8 cellular contexts compared by ENCODE assay signal in genomic region chr1:32817159-32817814, GRCh38. TPM values are rescaled to one million over a fixed set of nuclear protein-coding genes. Genes with fewer than 3 reads are reported as not detected.
DNase-seq lines count a peak whose midpoint lies in the region; ATAC-seq and TF ChIP-seq lines count a peak whose summit lies in the region.

Gene S100PBP (plus strand): TSS chr1:32817653. CDS start chr1:32826100, 8,447 bp downstream.
Gene YARS1 (minus strand): TSS chr1:32817358. CDS start chr1:32817244, 114 bp downstream.

- H2BK120ac ChIP-seq in IMR-90 (ENCODE audit: low read depth, low read length) = peak within 1 kb of the TSS; percentile 77

- peaks cover 23 to 77% of the 10 kb centered on the region in 2 experiments for H3K79me1 ChIP-seq in IMR-90 (ENCODE audit: low read depth in 1 of 2, low read length in 2 of 2)

- TF ChIP-seq POLR2A in IMR-90 (IDR thresholded peaks at IDR 0.05; ENCODE audit: low read depth, low read length) = peak; percentile 80

- peak within 1 kb of the TSS; percentile 79 to 98 for H4K8ac ChIP-seq in IMR-90 (ENCODE audit: low read depth in 2 of 2, low read length in 2 of 2)

- in situ Hi-C loops in IMR-90 (cut with MboI; ENCODE audit: low sequenced_read_pairs) = no loop called here

- peak within 1 kb of the TSS; percentile 92 for H2BK5ac ChIP-seq in IMR-90 (ENCODE audit: low read depth, low read length, poor library complexity, severe bottlenecking)

- H2AK5ac ChIP-seq in IMR-90 (ENCODE audit: low read depth, low read length) = peak within 1 kb of the TSS; percentile 87

- POLR2A ChIA-PET in IMR-90 (lab: Charles Lee; ENCODE audit: unreplicated experiment) = no interaction called here

- peak within 1 kb of the TSS; percentile 96 for H3K56ac ChIP-seq in IMR-90 (ENCODE audit: extremely low read depth, insufficient read depth, low read length)

- peak within 1 kb of the TSS; percentile 100 for H3K4me2 ChIP-seq in IMR-90 (ENCODE audit: low read depth, low read length)

- 3% methylated on average over 16 of the region's 55 CpGs; no CpG with 5 or more reads in 1 of the 2 experiments for WGBS in IMR-90 (ENCODE audit: extremely low coverage in 2 of 2, insufficient read length in 1 of 2), 2 experiments

- intact Hi-C loops in IMR-90 (cut with micrococcal nuclease) = no loop called here

- H3K4me1 ChIP-seq in IMR-90 (ENCODE audit: control insufficient read depth, insufficient read depth, low read length) (peaks cover 6% of the 10 kb centered on the region), mononuclear cell (ENCODE audit: insufficient read depth, low read length) (peaks cover 57% of the 10 kb centered on the region)

- peak within 1 kb of the TSS; percentile 92 for H2AFZ ChIP-seq in IMR-90 (replicated peaks; ENCODE audit: low read length, poor library complexity)

- CTCF ChIA-PET in IMR-90 (lab: Yijun Ruan, JAX) = no interaction called here

- peak within 1 kb of the TSS; percentile 46 for H2BK20ac ChIP-seq in IMR-90 (ENCODE audit: low read depth, low read length)

- peak within 1 kb of the TSS; percentile 95 for H3K27ac ChIP-seq in IMR-90 (ENCODE audit: insufficient read depth, low read length)

- TF ChIP-seq RAD21 in IMR-90 (IDR thresholded peaks at IDR 0.05; ENCODE audit: low read length) = no peak

- H3K4me3 ChIP-seq in IMR-90 (ENCODE audit: insufficient read depth, low read depth, low read length) (peak within 1 kb of the TSS; percentile 88), mononuclear cell (ENCODE audit: low read length) (peak within 1 kb of the TSS; percentile 83)

- H2BK15ac ChIP-seq in IMR-90 (ENCODE audit: low read depth, low read length) = peak within 1 kb of the TSS; percentile 51; the same call in 2 of the 3 replicates

- dilution Hi-C loops in IMR-90 (cut with HindIII; ENCODE audit: low sequenced_read_pairs, unreplicated experiment) = no loop called here

- peak within 1 kb of the TSS; percentile 98 for H3K14ac ChIP-seq in IMR-90 (replicated peaks; ENCODE audit: low read depth, low read length)

- no peaks in the 10 kb centered on the region; the same call in none of the 2 replicates for H3K36me3 ChIP-seq in IMR-90 (ENCODE audit: control insufficient read depth, insufficient read depth, low read length)

- peak within 1 kb of the TSS; percentile 88 for H4K5ac ChIP-seq in IMR-90 (ENCODE audit: low read depth, low read length)

- peak within 1 kb of the TSS; percentile 93 for H3K4ac ChIP-seq in IMR-90 (ENCODE audit: low read depth, low read length)

- no TSS peak for BruUV-seq in IMR-90 (replicated peaks; lab: Mats Ljungman, UMichigan)

- peak within 1 kb of the TSS; percentile 98 for H3K9ac ChIP-seq in IMR-90 (ENCODE audit: low read depth, low read length)

- H3K27me3 ChIP-seq in IMR-90 (ENCODE audit: control insufficient read depth, insufficient read depth, low read length) = no peaks in the 10 kb centered on the region
- H3K27me3 ChIP-seq in mononuclear cell (ENCODE audit: insufficient read depth, low read length) = no peaks in the 10 kb centered on the region

- peak within 1 kb of the TSS; percentile 100 for H2AK9ac ChIP-seq in IMR-90 (replicated peaks; ENCODE audit: low read depth, low read length, poor library complexity)

- no peak for TF ChIP-seq CTCF in IMR-90 (conservative IDR thresholded peaks at IDR 0.05; ENCODE audit: low read depth, low read length)

- peaks cover 27% of the 10 kb centered on the region for H4K20me1 ChIP-seq in IMR-90 (ENCODE audit: insufficient read depth, low read length)

- DNase-seq in DMS 273 (lab: John Stamatoyannopoulos, UW; ENCODE audit: unreplicated experiment) (peak; percentile 99), IMR-90 (peak; percentile 97), OCI-M1 (lab: John Stamatoyannopoulos, UW) (peak; percentile 99), activated T-cell treated with anti-CD3 and anti-CD28 coated beads for 24 hours (ENCODE audit: low read depth) (peak; percentile 100), epidermal melanocyte (ENCODE audit: insufficient read length, low spot score) (peak; percentile 90)
- peak; percentile 99 to 100 for DNase-seq in stimulated activated CD8-positive, alpha-beta memory T cell treated with anti-CD3 and anti-CD28 coated beads, Interleukin-4, amount 100 ng/mL, for 1 hour (ENCODE audit: low read depth in 2 of 2, low spot score in 1 of 2)

- H3K18ac ChIP-seq in IMR-90 (ENCODE audit: low read depth, low read length) = peak within 1 kb of the TSS; percentile 78

- ATAC-seq in GM21528 (IDR thresholded peaks at IDR 0.05; ENCODE audit: low FRiP score, unreplicated experiment) (peak; percentile 83), IMR-90 (ENCODE audit: low read depth) (peak; percentile 95)

- peak within 1 kb of the TSS; percentile 98 for H4K91ac ChIP-seq in IMR-90 (ENCODE audit: insufficient read depth, low read depth, low read length)

- peaks cover 7% of the 10 kb centered on the region; the same call in 1 of the 2 replicates for H3K9me1 ChIP-seq in IMR-90 (ENCODE audit: insufficient read depth, low read length)

- peak within 1 kb of the TSS; percentile 97 for H3K23ac ChIP-seq in IMR-90 (ENCODE audit: low read depth, low read length)

- no peaks in the 10 kb centered on the region for H3K9me3 ChIP-seq in IMR-90 (ENCODE audit: control insufficient read depth, insufficient read depth, low read length)
- H3K9me3 ChIP-seq in mononuclear cell (ENCODE audit: low read depth, low read length) = no peaks in the 10 kb centered on the region

TF ChIP-seq in IMR-90, 13 proteins besides CTCF, POLR2A, EP300 and RAD21:
- no peak for TF ChIP-seq CHD1 (IDR thresholded peaks at IDR 0.05; ENCODE audit: low read depth, low read length)
- peak; percentile 35; the same call in 1 of the 2 replicates for TF ChIP-seq FOS (IDR thresholded peaks at IDR 0.05; ENCODE audit: low read depth, low read length)
- TF ChIP-seq NFE2L2 (IDR thresholded peaks at IDR 0.05; ENCODE audit: low read depth, low read length) = peak; percentile 48; the same call in 1 of the 2 replicates
- TF ChIP-seq RFX5 (IDR thresholded peaks at IDR 0.05; ENCODE audit: low read depth, low read length) = no peak
- peak; percentile 99 for TF ChIP-seq MXI1 (IDR thresholded peaks at IDR 0.05; ENCODE audit: borderline replicate concordance, low read depth, low read length)
- TF ChIP-seq CEBPB (IDR thresholded peaks at IDR 0.05; ENCODE audit: low read depth, low read length) = peak; percentile 98
- peak; percentile 8; the same call in 1 of the 2 replicates for TF ChIP-seq SMC3 (IDR thresholded peaks at IDR 0.05; ENCODE audit: low read depth, low read length)
- TF ChIP-seq BHLHE40 (IDR thresholded peaks at IDR 0.05; ENCODE audit: low read depth, low read length) = peak; percentile 99
- peak; percentile 22; the same call in 1 of the 2 replicates for TF ChIP-seq USF2 (IDR thresholded peaks at IDR 0.05; ENCODE audit: low read depth, low read length)
- TF ChIP-seq ELK1 (IDR thresholded peaks at IDR 0.05; ENCODE audit: borderline replicate concordance, low read depth, low read length) = no peak
- TF ChIP-seq MAFK (IDR thresholded peaks at IDR 0.05; ENCODE audit: low read depth, low read length) = no peak
- TF ChIP-seq RCOR1 (IDR thresholded peaks at IDR 0.05; ENCODE audit: insufficient replicate concordance, low read length) = no peak
- TF ChIP-seq MAZ (IDR thresholded peaks at IDR 0.05; ENCODE audit: borderline replicate concordance, low read depth, low read length) = peak; percentile 97

RNA-seq across cellular contexts. Expression of gene S100PBP, which starts in this region (rescaled TPM):
- total RNA-seq in IMR-90 (2012; rRNA removed) (20.3 and 25.8 TPM in 2 replicates), mononuclear cell (18.5 TPM)
- 12.6 and 13.9 TPM in 2 replicates for polyA plus RNA-seq in IMR-90 (2012; rRNA removed)
- 2.6 and 4.5 TPM in 2 replicates for polyA plus RNA-seq in IMR-90 (2012; cell fraction: cytosol; rRNA removed)
- 8.9 and 48.4 TPM in 2 replicates for polyA plus RNA-seq in IMR-90 (2012; cell fraction: nucleus; rRNA removed; ENCODE audit: low replicate concordance)

RNA-seq across cellular contexts. Expression of gene YARS1, which starts in this region (rescaled TPM):
- 149 and 166 TPM in 2 replicates for total RNA-seq in IMR-90 (2012; rRNA removed)
- 62.3 and 100 TPM in 2 replicates for polyA plus RNA-seq in IMR-90 (2012; rRNA removed)
- 44.6 and 66.2 TPM in 2 replicates for polyA plus RNA-seq in IMR-90 (2012; cell fraction: cytosol; rRNA removed)
- 61.1 and 163 TPM in 2 replicates for polyA plus RNA-seq in IMR-90 (2012; cell fraction: nucleus; rRNA removed; ENCODE audit: low replicate concordance)
- total RNA-seq in mononuclear cell = 88.7 TPM

Comparison
In these comparisons a context has a peak if more than half of its experiments do, and no peak if none do; other contexts are left out.
1. Peak in every context shown above with its lines: DNase-seq, ATAC-seq, H3K4me3 ChIP-seq and H3K27ac ChIP-seq.